In genomic region chr16:54937673-54938350, GRCh38 we compare ENCODE assay signal across 11 cellular contexts. TPM values are rescaled to one million over a fixed set of nuclear protein-coding genes. Genes with fewer than 3 reads are reported as not detected.
DNase-seq lines count a peak whose midpoint lies in the region; ATAC-seq and TF ChIP-seq lines count a peak whose summit lies in the region.
"Had no signal": no experiment of that assay in that cellular context is flagged by ENCODE, and none has a peak within 500 bp of the region (broad histone marks: within the 10 kb centered on the region; RNA-seq: fewer than 3 reads in every experiment).

No MANE protein-coding gene starts in this region.

- no peaks in the 10 kb centered on the region for H3K36me3 Mint-ChIP-seq in activated CD4-positive, alpha-beta T cell treated with anti-CD3 and anti-CD28 coated beads, Interleukin-2, amount 10 ng/mL, durations not matched to agents 7 days and 5 days (ENCODE audit: low read depth)

- H3K9ac ChIP-seq in subcutaneous abdominal adipose tissue (ENCODE audit: low read length in 5 of 5), result peak overlapping the region in 4 of 5 donors; percentile 7 to 78 (median 66)

- peak overlapping the region; percentile 62 for H3K27ac Mint-ChIP-seq in activated CD4-positive, alpha-beta T cell treated with anti-CD3 and anti-CD28 coated beads, Interleukin-2, amount 10 ng/mL, durations not matched to agents 7 days and 5 days

- peaks cover 85% of the 10 kb centered on the region for H3K27me3 Mint-ChIP-seq in activated CD4-positive, alpha-beta T cell treated with anti-CD3 and anti-CD28 coated beads, Interleukin-2, amount 10 ng/mL, durations not matched to agents 7 days and 5 days

- H3K9me3 ChIP-seq in ascending aorta, result no peaks in the 10 kb centered on the region
- no peaks in the 10 kb centered on the region for H3K9me3 ChIP-seq in iPS-18c (ENCODE audit: control insufficient read depth, insufficient read depth, low read length)
- H3K9me3 ChIP-seq in subcutaneous abdominal adipose tissue (ENCODE audit: control insufficient read depth in 5 of 5, low read length in 5 of 5), result no peaks in the 10 kb centered on the region
- H3K9me3 ChIP-seq: ovary had no signal

- H3K27me3 ChIP-seq in ascending aorta (no peaks in the 10 kb centered on the region), subcutaneous abdominal adipose tissue (ENCODE audit: control insufficient read depth in 5 of 5, insufficient read depth in 4 of 5, low read length in 5 of 5) (peaks cover 0 to 66% (median 53%) of the 10 kb centered on the region in 5 donors)
- H3K27me3 ChIP-seq: ovary had no signal

- CTCF ChIA-PET in activated CD4-positive, alpha-beta T cell treated with anti-CD3 and anti-CD28 coated beads, Interleukin-2, amount 10 ng/mL, durations not matched to agents 7 days and 5 days (lab: Charles Lee), result no interaction called here

- peak overlapping the region; percentile 52 for H3K4me3 Mint-ChIP-seq in activated CD4-positive, alpha-beta T cell treated with anti-CD3 and anti-CD28 coated beads, Interleukin-2, amount 10 ng/mL, durations not matched to agents 7 days and 5 days

- TF ChIP-seq CTCF in ascending aorta (IDR thresholded peaks at IDR 0.05) (no peak), lower leg skin (IDR thresholded peaks at IDR 0.05) (no peak)

- H3K36me3 ChIP-seq in ascending aorta, result peaks cover 0 to 3% of the 10 kb centered on the region in 2 donors
- no peaks in the 10 kb centered on the region for H3K36me3 ChIP-seq in subcutaneous abdominal adipose tissue (ENCODE audit: control insufficient read depth in 5 of 5, insufficient read depth in 5 of 5, low read length in 5 of 5)
- H3K36me3 ChIP-seq: ovary had no signal

- H3K9me3 Mint-ChIP-seq in activated CD4-positive, alpha-beta T cell treated with anti-CD3 and anti-CD28 coated beads, Interleukin-2, amount 10 ng/mL, durations not matched to agents 7 days and 5 days, result no peaks in the 10 kb centered on the region

- ATAC-seq in GM21529 (IDR thresholded peaks at IDR 0.05; ENCODE audit: unreplicated experiment), result no peak

- no peak for TF ChIP-seq POLR2A in lower leg skin (IDR thresholded peaks at IDR 0.05)

- DNase-seq in activated CD4-positive, alpha-beta T cell treated with anti-CD3 and anti-CD28 coated beads, Interleukin-2, amount 10 ng/mL, durations not matched to agents 7 days and 5 days, result no peak
- no peak for DNase-seq in activated CD4-positive, alpha-beta T cell treated with anti-CD3 and anti-CD28 coated beads, Interleukin-2, amount 50 U/mL, for 1 hour
- no peak for DNase-seq in ascending aorta (ENCODE audit: low spot score in 2 of 2)
- DNase-seq in OCI-M2 (lab: John Stamatoyannopoulos, UW; ENCODE audit: unreplicated experiment), result no peak
- no peak for DNase-seq in lower leg skin (ENCODE audit: low spot score in 2 of 2)
- DNase-seq: activated CD8-positive, alpha-beta memory T cell treated with anti-CD3 and anti-CD28 coated beads, Interleukin-2, amount 50 U/mL, for 4 hours; AML-193; ovary had no signal

- peak overlapping the region; percentile 31 to 63 for H3K4me3 ChIP-seq in ascending aorta
- peak overlapping the region; percentile 60 for H3K4me3 ChIP-seq in iPS-18c (ENCODE audit: insufficient read depth, low read depth, low read length)
- peak overlapping the region; percentile 61 to 85 (median 72) for H3K4me3 ChIP-seq in subcutaneous abdominal adipose tissue (ENCODE audit: low read depth in 1 of 5, low read length in 5 of 5)
- H3K4me3 ChIP-seq in lower leg skin (ENCODE audit: low read depth, poor library complexity, severe bottlenecking), result no peak overlapping the region
- H3K4me3 ChIP-seq: ovary had no signal

- no peak overlapping the region for H3K27ac ChIP-seq in ascending aorta
- peak overlapping the region; percentile 77 for H3K27ac ChIP-seq in subcutaneous abdominal adipose tissue (ENCODE audit: low read depth, low read length)
- H3K27ac ChIP-seq: ovary had no signal

- intact Hi-C loops in ascending aorta (cut with DNase I) (loop anchor here (5.0 to 10.0 kb wide), 3 partner anchors 434 to 1257 kb away; partner anchors contain the start of gene GNAO1), lower leg skin (cut with DNase I; ENCODE audit: low total_unique reads) (loop anchor here (10.0 kb wide), 2 partner anchors 653 to 733 kb away; partner anchors contain the start of gene IRX3)

- 44 to 47% methylated on average over 43 to 44 of the region's 44 CpGs for WGBS in lower leg skin, 2 donors

- H3K4me1 Mint-ChIP-seq in activated CD4-positive, alpha-beta T cell treated with anti-CD3 and anti-CD28 coated beads, Interleukin-2, amount 10 ng/mL, durations not matched to agents 7 days and 5 days, result peaks cover 12% of the 10 kb centered on the region

- POLR2A ChIA-PET in activated CD4-positive, alpha-beta T cell treated with anti-CD3 and anti-CD28 coated beads, Interleukin-2, amount 10 ng/mL, durations not matched to agents 7 days and 5 days (lab: Charles Lee), result no interaction called here

- H3K4me1 ChIP-seq in ascending aorta (peaks cover 0 to 11% of the 10 kb centered on the region in 2 donors), subcutaneous abdominal adipose tissue (ENCODE audit: control insufficient read depth in 5 of 5, insufficient read depth in 5 of 5, low read length in 5 of 5) (peaks cover 2 to 61% (median 46%) of the 10 kb centered on the region in 5 donors)

RNA-seq across cellular contexts. Expression of gene IRX5, which starts 7.1 kb away (rescaled TPM):
- total RNA-seq in activated CD4-positive, alpha-beta T cell treated with anti-CD3 and anti-CD28 coated beads, Interleukin-2, amount 10 ng/mL, durations not matched to agents 7 days and 5 days, result under 1 TPM; 0.12 to 0.17 TPM
- total RNA-seq in ascending aorta (not detected), lower leg skin (10 to 100 TPM; 47.0 to 99.1 (median 68.7) TPM)

Comparison
In these comparisons a context has a peak if more than half of its experiments do, and no peak if none do; other contexts are left out.
1. RNA of gene IRX5, which starts 7.1 kb away (total RNA-seq): 47.0 to 99.1 TPM in lower leg skin; 0.12 to 0.17 TPM in activated CD4-positive, alpha-beta T cell treated with anti-CD3 and anti-CD28 coated beads, Interleukin-2, amount 10 ng/mL, durations not matched to agents 7 days and 5 days and not detected in ascending aorta (single experiment); every median in the first group is over 10 times any median in the second.